In genomic region chr16:49419016-49419415, GRCh38 we compare ENCODE assay signal across 36 cellular contexts. TPM values are rescaled to one million over a fixed set of nuclear protein-coding genes. Genes with fewer than 3 reads are reported as not detected.
"Had no signal": no experiment of that assay in that cellular context is flagged by ENCODE, and none has a peak within 500 bp of the region (broad histone marks: within the 10 kb centered on the region; RNA-seq: fewer than 3 reads in every experiment).

No MANE protein-coding gene starts in this region.

- H3K4me2 ChIP-seq: PC-9 had no signal

- H3K36me3 ChIP-seq: cardiac muscle cell, WERI-Rb-1 had no signal

- ATAC-seq: activated CD8-positive, alpha-beta memory T cell treated with anti-CD3 and anti-CD28 coated beads, Interleukin-2, amount 10 ng/mL, durations not matched to agents 7 days and 5 days; activated T-cell treated with anti-CD3 and anti-CD28 coated beads, Interleukin-2, amount 50 U/mL, for 72 hours; activated T-helper 17 cell treated with anti-CD3 and anti-CD28 coated beads, Interleukin-2, amount 50 U/mL, for 72 hours; K562; Right ventricle myocardium inferior; SK-N-SH treated with all-trans-retinoic acid at 6 μM for 48 hours had no signal

- H2AFZ ChIP-seq: PC-9 had no signal

- DNase-seq: activated CD4-positive, alpha-beta memory T cell treated with anti-CD3 and anti-CD28 coated beads, Interleukin-2, amount 10 ng/mL, durations not matched to agents 7 days and 5 days; activated CD4-positive, alpha-beta T cell treated with anti-CD3 and anti-CD28 coated beads for 1 hour; activated CD4-positive, alpha-beta T cell treated with anti-CD3 and anti-CD28 coated beads for 48 hours; activated CD4-positive, CD25-positive, alpha-beta regulatory T cell; activated CD8-positive, alpha-beta memory T cell treated with anti-CD3 and anti-CD28 coated beads for 24 hours; activated CD8-positive, alpha-beta memory T cell treated with anti-CD3 and anti-CD28 coated beads, Interleukin-2, amount 10 ng/mL, durations not matched to agents 7 days and 5 days; activated CD8-positive, alpha-beta memory T cell treated with anti-CD3 and anti-CD28 coated beads, Interleukin-2, amount 50 U/mL, for 48 hours; activated effector memory CD4-positive, alpha-beta T cell treated with anti-CD3 and anti-CD28 coated beads, Interleukin-2, amount 50 U/mL, for 16 hours; activated naive CD4-positive, alpha-beta T cell; activated naive CD4-positive, alpha-beta T cell treated with anti-CD3 and anti-CD28 coated beads, Interleukin-2, amount 50 U/mL, for 16 hours; activated naive CD8-positive, alpha-beta T cell treated with anti-CD3 and anti-CD28 coated beads for 36 hours; activated T-cell treated with anti-CD3 and anti-CD28 coated beads, Interleukin-2, amount 50 U/mL, for 1 hour; activated T-cell treated with anti-CD3 and anti-CD28 coated beads, Interleukin-2, amount 50 U/mL, for 72 hours; amniotic stem cell; aorta; NCI-H1105; NCI-H1417 treated with DMSO at 0.1 percent for 48 hours; NCI-H1930; NCI-H2081 treated with DMSO at 0.1 percent for 48 hours; NCI-H2171; NCI-H226; NCI-H446 treated with DMSO at 0.1 percent for 48 hours; PC-9; SIG-M5; T-helper 1 cell; T-helper 9 cell; WERI-Rb-1 had no signal

- H3K27ac ChIP-seq: cardiac muscle cell, PC-9, RWPE1, WERI-Rb-1 had no signal

- H3K4me3 ChIP-seq: cardiac muscle cell, K562, PC-9 had no signal

- H3K27me3 ChIP-seq: cardiac muscle cell had no signal

RNA-seq across cellular contexts. Expression of gene C16orf78, which starts 45.4 kb away (rescaled TPM):
- total RNA-seq: activated CD4-positive, alpha-beta memory T cell treated with anti-CD3 and anti-CD28 coated beads, Interleukin-2, amount 10 ng/mL, durations not matched to agents 7 days and 5 days; activated CD8-positive, alpha-beta memory T cell treated with anti-CD3 and anti-CD28 coated beads, Interleukin-2, amount 10 ng/mL, durations not matched to agents 7 days and 5 days; activated naive CD8-positive, alpha-beta T cell treated with anti-CD3 and anti-CD28 coated beads for 36 hours; activated T-cell treated with anti-CD3 and anti-CD28 coated beads, Interleukin-2, amount 50 U/mL, for 72 hours; activated T-helper 17 cell treated with anti-CD3 and anti-CD28 coated beads, Interleukin-2, amount 50 U/mL, for 72 hours; aorta; cardiac muscle cell; K562; M059J; OCI-LY7; PC-9; Right ventricle myocardium inferior; SK-MEL-5 had no signal
- polyA plus RNA-seq: aorta, cardiac muscle cell, K562 had no signal
